ENCODE assay signal across 14 cellular contexts in genomic region chr13:109273326-109273751, GRCh38.
DNase-seq lines count a peak whose midpoint lies in the region; ATAC-seq and TF ChIP-seq lines count a peak whose summit lies in the region.
"Had no signal": no experiment of that assay in that cellular context is flagged by ENCODE, and none has a peak within 500 bp of the region (broad histone marks: within the 10 kb centered on the region; RNA-seq: fewer than 3 reads in every experiment).

No MANE protein-coding gene starts in this region.

- H2AFZ ChIP-seq in PC-9 (no peak overlapping the region), osteoblast (ENCODE audit: low read length) (no peak overlapping the region)

- POLR2A ChIA-PET in PC-9 (lab: Charles Lee; ENCODE audit: unreplicated experiment): interaction anchor here (0.6 to 0.9 kb wide), 4 partner anchors 9 to 427 kb away, joined by 3 to 7 read pairs (median 6); no protein-coding TSS in a partner anchor

- no peaks in the 10 kb centered on the region for H3K4me1 Mint-ChIP-seq in activated naive CD4-positive, alpha-beta T cell treated with anti-CD3 and anti-CD28 coated beads for 36 hours (ENCODE audit: low read depth)
- no peaks in the 10 kb centered on the region for H3K4me1 Mint-ChIP-seq in stimulated activated memory B cell treated with anti-CD40 and anti-IgM and Interleukin-4, amounts not matched to agents 10 μg/mL and 1 μg/mL and 100 μg/mL, for 72 hours

- DNase-seq in EL (peak; percentile 39), PC-9 (peak in 1 of 2 experiments; percentile 72), osteoblast (ENCODE audit: insufficient read length, low spot score, missing footprints) (no peak), NCI-H446 treated with DMSO at 0.1 percent for 48 hours (lab: John Stamatoyannopoulos, UW) (no peak)
- no peak for DNase-seq in activated naive CD4-positive, alpha-beta T cell treated with anti-CD3 and anti-CD28 coated beads for 36 hours
- DNase-seq: activated CD4-positive, alpha-beta memory T cell treated with anti-CD3 and anti-CD28 coated beads for 36 hours; central memory CD4-positive, alpha-beta T cell; erythroblast; psoas muscle; stimulated activated CD4-positive, alpha-beta T cell treated with anti-CD3 and anti-CD28 coated beads, Interleukin-2, amount 100 ng/mL, for 48 hours; stimulated activated naive CD8-positive, alpha-beta T cell treated with anti-CD3 and anti-CD28 coated beads, Interleukin-15, Interleukin-2, amounts not matched to agents 100 U/mL and 50 U/mL, for 24 hours had no signal

- no peak overlapping the region for H3K27ac Mint-ChIP-seq in activated naive CD4-positive, alpha-beta T cell treated with anti-CD3 and anti-CD28 coated beads for 36 hours
- no peak overlapping the region for H3K27ac Mint-ChIP-seq in stimulated activated memory B cell treated with anti-CD40 and anti-IgM and Interleukin-4, amounts not matched to agents 10 μg/mL and 1 μg/mL and 100 μg/mL, for 72 hours
- H3K27ac Mint-ChIP-seq: activated CD4-positive, alpha-beta memory T cell treated with anti-CD3 and anti-CD28 coated beads for 36 hours had no signal

- H3K79me2 ChIP-seq in PC-9 (ENCODE audit: low read depth) (peaks cover 41% of the 10 kb centered on the region), osteoblast (ENCODE audit: insufficient read depth, low read length) (no peaks in the 10 kb centered on the region)

- H3K9me2 ChIP-seq in PC-9 (ENCODE audit: insufficient read depth): no peaks in the 10 kb centered on the region

- peaks cover 11% of the 10 kb centered on the region for H3K9me3 ChIP-seq in PC-9 (ENCODE audit: insufficient read depth, low read depth)
- no peaks in the 10 kb centered on the region for H3K9me3 ChIP-seq in osteoblast (ENCODE audit: low read depth, low read length)
- H3K9me3 ChIP-seq: psoas muscle had no signal

- H3K4me3 ChIP-seq in PC-9 (peak overlapping the region; percentile 34), osteoblast (ENCODE audit: insufficient read depth, low read length) (peak overlapping the region; percentile 21)
- H3K4me3 ChIP-seq: psoas muscle had no signal

- TF ChIP-seq CTCF in PC-9 (conservative IDR thresholded peaks at IDR 0.05) (no peak), osteoblast (IDR thresholded peaks at IDR 0.05; ENCODE audit: extremely low read depth, low read depth, low read length) (no peak)

- H3F3A ChIP-seq in PC-9 (ENCODE audit: insufficient read depth, low read depth): peaks cover 67% of the 10 kb centered on the region

- H3K36me3 ChIP-seq in PC-9 (ENCODE audit: low read depth) (peaks cover 35% of the 10 kb centered on the region), osteoblast (ENCODE audit: insufficient read depth, low read length) (no peaks in the 10 kb centered on the region)

- H4K20me1 ChIP-seq in PC-9 (ENCODE audit: insufficient read depth): no peaks in the 10 kb centered on the region
- H4K20me1 ChIP-seq in osteoblast (ENCODE audit: insufficient read depth, low read length): no peaks in the 10 kb centered on the region

- peaks cover 48% of the 10 kb centered on the region for H3K4me1 ChIP-seq in PC-9 (replicated peaks; ENCODE audit: insufficient read depth)
- peaks cover 8% of the 10 kb centered on the region for H3K4me1 ChIP-seq in osteoblast (ENCODE audit: insufficient read depth, low read length)
- H3K4me1 ChIP-seq: psoas muscle had no signal

- CTCF ChIA-PET in PC-9 (lab: Charles Lee): interaction anchor here (0.6 kb wide), 1 partner anchor 236 kb away, joined by 3 read pairs; no protein-coding TSS in a partner anchor
- CTCF ChIA-PET in activated naive CD4-positive, alpha-beta T cell treated with anti-CD3 and anti-CD28 coated beads for 36 hours (lab: Charles Lee): no interaction called here

- intact Hi-C loops in PC-9 (cut with micrococcal nuclease; ENCODE audit: unreplicated experiment): loop anchor here (2.0 to 10.0 kb wide), 11 partner anchors 251 to 949 kb away; no protein-coding TSS in a partner anchor
- intact Hi-C loops in activated naive CD4-positive, alpha-beta T cell treated with anti-CD3 and anti-CD28 coated beads for 36 hours (cut with micrococcal nuclease): no loop called here

- no peak overlapping the region for H3K4me3 Mint-ChIP-seq in activated naive CD4-positive, alpha-beta T cell treated with anti-CD3 and anti-CD28 coated beads for 36 hours
- H3K4me3 Mint-ChIP-seq in stimulated activated memory B cell treated with anti-CD40 and anti-IgM and Interleukin-4, amounts not matched to agents 10 μg/mL and 1 μg/mL and 100 μg/mL, for 72 hours: no peak overlapping the region
- H3K4me3 Mint-ChIP-seq: activated CD4-positive, alpha-beta memory T cell treated with anti-CD3 and anti-CD28 coated beads for 36 hours had no signal

- H3K4me2 ChIP-seq in PC-9 (peak overlapping the region; percentile 42), osteoblast (ENCODE audit: insufficient read depth, low read length) (peak overlapping the region; percentile 47)

- H3K36me3 Mint-ChIP-seq in activated naive CD4-positive, alpha-beta T cell treated with anti-CD3 and anti-CD28 coated beads for 36 hours (ENCODE audit: low read depth): no peaks in the 10 kb centered on the region
- H3K36me3 Mint-ChIP-seq in stimulated activated memory B cell treated with anti-CD40 and anti-IgM and Interleukin-4, amounts not matched to agents 10 μg/mL and 1 μg/mL and 100 μg/mL, for 72 hours: no peaks in the 10 kb centered on the region
- H3K36me3 Mint-ChIP-seq: activated CD4-positive, alpha-beta memory T cell treated with anti-CD3 and anti-CD28 coated beads for 36 hours had no signal

- H3K27me3 Mint-ChIP-seq in activated naive CD4-positive, alpha-beta T cell treated with anti-CD3 and anti-CD28 coated beads for 36 hours (ENCODE audit: low read depth): peaks cover 14% of the 10 kb centered on the region
- no peaks in the 10 kb centered on the region for H3K27me3 Mint-ChIP-seq in stimulated activated memory B cell treated with anti-CD40 and anti-IgM and Interleukin-4, amounts not matched to agents 10 μg/mL and 1 μg/mL and 100 μg/mL, for 72 hours
- H3K27me3 Mint-ChIP-seq: activated CD4-positive, alpha-beta memory T cell treated with anti-CD3 and anti-CD28 coated beads for 36 hours had no signal

- H3K9me3 Mint-ChIP-seq in activated naive CD4-positive, alpha-beta T cell treated with anti-CD3 and anti-CD28 coated beads for 36 hours: no peaks in the 10 kb centered on the region
- no peaks in the 10 kb centered on the region for H3K9me3 Mint-ChIP-seq in stimulated activated memory B cell treated with anti-CD40 and anti-IgM and Interleukin-4, amounts not matched to agents 10 μg/mL and 1 μg/mL and 100 μg/mL, for 72 hours
- H3K9me3 Mint-ChIP-seq: activated CD4-positive, alpha-beta memory T cell treated with anti-CD3 and anti-CD28 coated beads for 36 hours had no signal

- H3K27ac ChIP-seq in PC-9: peak overlapping the region; percentile 80
- no peak overlapping the region for H3K27ac ChIP-seq in osteoblast (ENCODE audit: low read depth, low read length)
- H3K27ac ChIP-seq: psoas muscle had no signal

- H3K27me3 ChIP-seq in PC-9 (ENCODE audit: insufficient read depth, low read depth) (no peaks in the 10 kb centered on the region), osteoblast (ENCODE audit: insufficient read depth, low read length) (no peaks in the 10 kb centered on the region)

- BruUV-seq in PC-9 (replicated peaks; lab: Mats Ljungman, UMichigan): no TSS peak

- ATAC-seq in esophagus mucosa: peak; percentile 66
- ATAC-seq in stimulated activated memory B cell treated with anti-CD40 and anti-IgM and Interleukin-4, amounts not matched to agents 10 μg/mL and 1 μg/mL and 100 μg/mL, for 72 hours: no peak
- no peak for ATAC-seq in GM19035 (IDR thresholded peaks at IDR 0.05; ENCODE audit: unreplicated experiment)
- ATAC-seq: stimulated activated naive CD8-positive, alpha-beta T cell treated with anti-CD3 and anti-CD28 coated beads, Interleukin-15, Interleukin-2, amounts not matched to agents 100 U/mL and 50 U/mL, for 24 hours had no signal
